ENCODE assay signal across 1 cellular context in the genomic region with DNA sequence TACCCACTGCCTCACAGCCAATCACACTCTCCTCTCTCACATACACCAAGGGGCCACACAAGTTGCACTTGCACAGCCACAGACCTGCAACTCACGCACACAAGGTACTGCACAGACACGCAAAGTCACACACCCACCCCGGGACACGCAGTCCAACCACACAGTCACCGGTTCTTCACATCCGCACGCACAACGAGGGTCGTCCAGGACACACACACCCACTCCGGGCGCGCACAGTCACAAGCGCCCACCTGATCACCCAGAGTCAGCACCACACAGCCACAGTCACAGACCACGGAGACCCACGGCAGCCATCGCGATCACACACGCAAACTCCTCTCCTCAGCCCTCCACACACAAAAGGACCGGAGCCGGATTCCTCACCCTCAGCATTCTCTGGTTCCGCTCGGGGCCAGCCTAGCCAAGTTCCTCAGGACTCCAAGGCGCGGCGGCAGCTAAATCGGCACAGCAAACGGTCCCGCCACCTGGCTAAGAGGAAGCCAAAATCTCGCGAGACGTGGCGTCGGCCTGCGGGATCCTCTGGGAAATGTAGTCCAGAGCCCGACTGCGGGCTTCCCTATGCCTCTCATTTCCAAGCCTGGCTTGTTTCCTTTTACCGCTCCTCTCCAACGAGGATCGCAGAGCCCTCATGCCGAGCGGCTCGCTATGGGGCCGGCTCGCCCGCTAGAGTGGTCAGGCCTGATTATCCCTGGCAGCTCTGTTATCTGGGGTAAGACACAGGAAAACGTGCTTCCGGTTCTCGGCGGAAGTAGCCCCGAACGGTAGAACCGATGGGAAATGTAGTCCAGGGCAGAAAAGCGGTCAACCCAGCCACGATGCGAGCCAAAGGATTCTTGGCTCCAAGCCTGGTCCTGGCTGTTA.
TF ChIP-seq lines count a peak whose summit lies in the region.

Gene ZNF850 (minus strand): TSS at position 467 of the 882 bp plus-strand sequence. CDS start 10,201 bp downstream, outside the sequence.

TF ChIP-seq in HepG2, 621 proteins besides CTCF, POLR2A, EP300 and RAD21 (continued from another document):
- TF ChIP-seq, protein P1, sequence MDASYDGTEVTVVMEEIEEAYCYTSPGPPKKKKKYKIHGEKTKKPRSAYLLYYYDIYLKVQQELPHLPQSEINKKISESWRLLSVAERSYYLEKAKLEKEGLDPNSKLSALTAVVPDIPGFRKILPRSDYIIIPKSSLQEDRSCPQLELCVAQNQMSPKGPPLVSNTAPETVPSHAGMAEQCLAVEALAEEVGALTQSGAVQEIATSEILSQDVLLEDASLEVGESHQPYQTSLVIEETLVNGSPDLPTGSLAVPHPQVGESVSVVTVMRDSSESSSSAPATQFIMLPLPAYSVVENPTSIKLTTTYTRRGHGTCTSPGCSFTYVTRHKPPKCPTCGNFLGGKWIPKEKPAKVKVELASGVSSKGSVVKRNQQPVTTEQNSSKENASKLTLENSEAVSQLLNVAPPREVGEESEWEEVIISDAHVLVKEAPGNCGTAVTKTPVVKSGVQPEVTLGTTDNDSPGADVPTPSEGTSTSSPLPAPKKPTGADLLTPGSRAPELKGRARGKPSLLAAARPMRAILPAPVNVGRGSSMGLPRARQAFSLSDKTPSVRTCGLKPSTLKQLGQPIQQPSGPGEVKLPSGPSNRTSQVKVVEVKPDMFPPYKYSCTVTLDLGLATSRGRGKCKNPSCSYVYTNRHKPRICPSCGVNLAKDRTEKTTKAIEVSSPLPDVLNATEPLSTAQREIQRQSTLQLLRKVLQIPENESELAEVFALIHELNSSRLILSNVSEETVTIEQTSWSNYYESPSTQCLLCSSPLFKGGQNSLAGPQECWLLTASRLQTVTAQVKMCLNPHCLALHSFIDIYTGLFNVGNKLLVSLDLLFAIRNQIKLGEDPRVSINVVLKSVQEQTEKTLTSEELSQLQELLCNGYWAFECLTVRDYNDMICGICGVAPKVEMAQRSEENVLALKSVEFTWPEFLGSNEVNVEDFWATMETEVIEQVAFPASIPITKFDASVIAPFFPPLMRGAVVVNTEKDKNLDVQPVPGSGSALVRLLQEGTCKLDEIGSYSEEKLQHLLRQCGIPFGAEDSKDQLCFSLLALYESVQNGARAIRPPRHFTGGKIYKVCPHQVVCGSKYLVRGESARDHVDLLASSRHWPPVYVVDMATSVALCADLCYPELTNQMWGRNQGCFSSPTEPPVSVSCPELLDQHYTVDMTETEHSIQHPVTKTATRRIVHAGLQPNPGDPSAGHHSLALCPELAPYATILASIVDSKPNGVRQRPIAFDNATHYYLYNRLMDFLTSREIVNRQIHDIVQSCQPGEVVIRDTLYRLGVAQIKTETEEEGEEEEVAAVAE (CRISPR knock-in tag; IDR thresholded peaks at IDR 0.05; ENCODE audit: borderline replicate concordance), result peak; percentile 79; the same call in 1 of the 2 replicates
- TF ChIP-seq HOMEZ (CRISPR knock-in tag; IDR thresholded peaks at IDR 0.05; ENCODE audit: low read depth) (no peak), HIVEP1 (CRISPR knock-in tag; IDR thresholded peaks at IDR 0.05) (peak; percentile 62), CBX5 (CRISPR knock-in tag; IDR thresholded peaks at IDR 0.05; ENCODE audit: borderline replicate concordance) (peak; percentile 49; the same call in 1 of the 2 replicates), CHD2 (IDR thresholded peaks at IDR 0.05; ENCODE audit: low read depth, low read length) (peak; percentile 96), PTBP1 (IDR thresholded peaks at IDR 0.05; ENCODE audit: low read depth, low read length, poor library complexity, severe bottlenecking) (no peak), E2F5 (CRISPR knock-in tag; conservative IDR thresholded peaks at IDR 0.05) (peak; percentile 92), CSRNP1 (CRISPR knock-in tag; IDR thresholded peaks at IDR 0.05) (0 out of 2 replicates have a peak, but pooled peaks have one; percentile 24), ARID5B (CRISPR knock-in tag; IDR thresholded peaks at IDR 0.05) (0 out of 2 replicates have a peak, but pooled peaks have one; percentile 9), ZNF274 (CRISPR knock-in tag; IDR thresholded peaks at IDR 0.05) (peak; percentile 57; the same call in 1 of the 2 replicates), ONECUT2 (CRISPR knock-in tag; IDR thresholded peaks at IDR 0.05) (no peak), KLF6 (CRISPR knock-in tag; IDR thresholded peaks at IDR 0.05) (0 out of 2 replicates have a peak, but pooled peaks have one; percentile 40), ZBTB25 (CRISPR knock-in tag; IDR thresholded peaks at IDR 0.05) (no peak), HOXA3 (CRISPR knock-in tag; IDR thresholded peaks at IDR 0.05) (peak; percentile 40), ZNF646 (CRISPR knock-in tag; IDR thresholded peaks at IDR 0.05) (peak; percentile 77; the same call in 1 of the 2 replicates)
- TF ChIP-seq, protein P2, sequence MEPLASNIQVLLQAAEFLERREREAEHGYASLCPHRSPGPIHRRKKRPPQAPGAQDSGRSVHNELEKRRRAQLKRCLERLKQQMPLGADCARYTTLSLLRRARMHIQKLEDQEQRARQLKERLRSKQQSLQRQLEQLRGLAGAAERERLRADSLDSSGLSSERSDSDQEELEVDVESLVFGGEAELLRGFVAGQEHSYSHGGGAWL (CRISPR knock-in tag; IDR thresholded peaks at IDR 0.05), result peak; percentile 40; the same call in 1 of the 2 replicates
